6 cellular contexts compared by ENCODE assay signal in genomic region chr19:31894451-31894850, GRCh38.
"Had no signal": no experiment of that assay in that cellular context is flagged by ENCODE, and none has a peak within 500 bp of the region (broad histone marks: within the 10 kb centered on the region; RNA-seq: fewer than 3 reads in every experiment).

No MANE protein-coding gene starts in this region.

- H3K4me2 ChIP-seq: KMS-11 had no signal

- H3K27ac ChIP-seq: HL-60, KMS-11 had no signal

- DNase-seq: IMR-90, KBM-7, KG1 had no signal

- H3K4me3 ChIP-seq: K562 had no signal

- H3K9ac ChIP-seq: KMS-11 had no signal
